26 cellular contexts compared by ENCODE assay signal in genomic region chr12:52488736-52489135, GRCh38. TPM values are rescaled to one million over a fixed set of nuclear protein-coding genes. Genes with fewer than 3 reads are reported as not detected.
"Had no signal": no experiment of that assay in that cellular context is flagged by ENCODE, and none has a peak within 500 bp of the region (broad histone marks: within the 10 kb centered on the region; RNA-seq: fewer than 3 reads in every experiment).

No MANE protein-coding gene starts in this region.

- H3K4me2 ChIP-seq: KMS-11 had no signal

- H3K9ac ChIP-seq: KMS-11 had no signal

- H3K27ac ChIP-seq: KMS-11, SJCRH30 had no signal

- FAIRE-seq: HepG2, RCC 7860 had no signal

- H3K36me3 ChIP-seq: SJCRH30 had no signal

- DNase-seq: IMR-90, Kasumi-1, MV-4-11, NCI-H1048, NCI-H1105 treated with DMSO at 0.1 percent for 48 hours, NCI-H1417 treated with DMSO at 0.1 percent for 48 hours, NCI-H146, NCI-H1694 treated with DMSO at 0.1 percent for 48 hours, NCI-H1930, NCI-H2081, NCI-H2171, NCI-H226, NCI-H446, NCI-H510A, NCI-H524 treated with DMSO at 0.1 percent for 48 hours, NCI-H69, NCI-H774, RPMI8226, SHP77 treated with DMSO at 0.1 percent for 48 hours, SJCRH30 had no signal

- H3K4me1 ChIP-seq: SJCRH30 had no signal

- H3K4me3 ChIP-seq: SJCRH30 had no signal

RNA-seq across cellular contexts. Expression of gene KRT6A, which starts 4.3 kb away (rescaled TPM):
- total RNA-seq: HepG2, HT1080, IMR-90, M059J, SJCRH30 had no signal
- polyA plus RNA-seq: IMR-90 had no signal

RNA-seq across cellular contexts. Expression of gene KRT6C, which starts 15.1 kb away (rescaled TPM):
- total RNA-seq: HepG2, HT1080, IMR-90, M059J, Right ventricle myocardium inferior, SJCRH30 had no signal
- polyA plus RNA-seq: IMR-90 had no signal

RNA-seq across cellular contexts. Expression of gene KRT5, which starts 31.5 kb away (rescaled TPM):
- total RNA-seq: HepG2, HT1080, IMR-90, M059J, SJCRH30 had no signal
- polyA plus RNA-seq: IMR-90 had no signal

RNA-seq across cellular contexts. Expression of gene KRT6B, which starts 36.8 kb away (rescaled TPM):
- total RNA-seq: HepG2, HT1080, IMR-90, M059J, Right ventricle myocardium inferior, SJCRH30 had no signal
- polyA plus RNA-seq: HepG2, IMR-90 had no signal

RNA-seq across cellular contexts. Expression of gene KRT75, which starts 54.6 kb away (rescaled TPM):
- total RNA-seq: HepG2, HT1080, IMR-90, Right ventricle myocardium inferior, SJCRH30 had no signal
- polyA plus RNA-seq: HepG2, IMR-90 had no signal
